In genomic region chr3:111735271-111735758, GRCh38 we compare ENCODE assay signal across 1 cellular context.
A peak's percentile ranks its signal among the peaks of the same experiment; 100 is the strongest.
TF ChIP-seq lines count a peak whose summit lies in the region.

No MANE protein-coding gene starts in this region.

TF ChIP-seq in SK-N-SH, 30 proteins besides CTCF, POLR2A, EP300 and RAD21 (continued from another document):
- peak; percentile 37; the same call in 1 of the 2 replicates for TF ChIP-seq MAX (IDR thresholded peaks at IDR 0.05; ENCODE audit: low read depth)
- TF ChIP-seq GATA2 (CRISPR knock-in tag; IDR thresholded peaks at IDR 0.05) = no peak
- peak; percentile 85 for TF ChIP-seq FOSL2 (IDR thresholded peaks at IDR 0.05; ENCODE audit: borderline replicate concordance, low read depth)
- peak; percentile 99 for TF ChIP-seq TEAD4 (IDR thresholded peaks at IDR 0.05; ENCODE audit: borderline replicate concordance, insufficient read depth)
- peak; percentile 96 for TF ChIP-seq TCF12 (IDR thresholded peaks at IDR 0.05)
- peak; percentile 90 for TF ChIP-seq PBX3 (IDR thresholded peaks at IDR 0.05)
- no peak for TF ChIP-seq GABPA (IDR thresholded peaks at IDR 0.05; ENCODE audit: low read depth)
- peak; percentile 88 for TF ChIP-seq FOXM1 (IDR thresholded peaks at IDR 0.05; ENCODE audit: low read depth)
- TF ChIP-seq MXI1 (IDR thresholded peaks at IDR 0.05; ENCODE audit: low read depth, low read length) = no peak
- peak; percentile 76 for TF ChIP-seq POLR2AphosphoS5 (IDR thresholded peaks at IDR 0.05; ENCODE audit: low read depth, low read length)
- TF ChIP-seq ZBTB33 (IDR thresholded peaks at IDR 0.05; ENCODE audit: borderline replicate concordance, low read depth) = peak; percentile 68; the same call in 1 of the 2 replicates
- TF ChIP-seq EZH2phosphoT487 (IDR thresholded peaks at IDR 0.05; ENCODE audit: borderline replicate concordance, low read depth) = no peak
- TF ChIP-seq JUND (IDR thresholded peaks at IDR 0.05) = peak; percentile 97
- TF ChIP-seq NFIC (IDR thresholded peaks at IDR 0.05; ENCODE audit: borderline replicate concordance) = peak; percentile 85
- no peak for TF ChIP-seq TAF1 (IDR thresholded peaks at IDR 0.05; ENCODE audit: borderline replicate concordance, low read depth, low read length)
